1 cellular context compared by ENCODE assay signal in the genomic region with DNA sequence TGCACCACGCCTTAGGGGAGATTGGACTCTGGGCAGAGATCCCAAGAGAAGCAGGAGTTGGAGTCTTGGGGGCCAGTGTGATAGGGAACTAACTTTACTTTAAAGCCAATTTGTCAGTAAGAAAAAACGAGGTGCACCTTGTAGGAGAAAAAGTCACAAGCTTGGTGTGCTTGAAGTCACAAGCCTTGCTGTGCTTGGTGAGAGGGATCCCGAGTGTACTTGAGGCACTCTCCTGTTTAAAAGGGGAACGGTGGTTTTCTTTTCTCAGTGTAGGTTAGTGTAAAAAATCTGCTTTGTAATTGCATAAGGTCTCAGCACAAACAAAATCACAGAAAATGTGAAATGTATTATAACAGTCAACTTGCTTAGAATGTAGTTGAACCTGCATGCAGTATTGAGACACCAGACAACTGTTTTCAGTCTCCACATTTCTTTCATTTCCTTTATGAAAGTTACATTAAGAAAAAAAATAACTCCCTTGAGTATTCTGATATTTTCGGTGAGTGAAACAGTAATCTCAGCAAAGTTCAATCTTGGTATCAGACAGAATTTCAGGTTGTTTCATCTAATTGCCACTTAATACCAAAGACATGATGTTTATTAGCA.
A peak's percentile ranks its signal among the peaks of the same experiment; 100 is the strongest.
TF ChIP-seq lines count a peak whose summit lies in the region.

No MANE protein-coding gene starts in this region.

TF ChIP-seq in GM12878, 131 proteins besides CTCF, POLR2A, EP300 and RAD21 (continued from another document):
- TF ChIP-seq E2F4 (IDR thresholded peaks at IDR 0.05; ENCODE audit: low read depth, low read length), result no peak
- no peak; the same call in 1 of the 2 replicates for TF ChIP-seq MXI1 (IDR thresholded peaks at IDR 0.05; ENCODE audit: low read depth, low read length)
- no peak for TF ChIP-seq CEBPB (IDR thresholded peaks at IDR 0.05; ENCODE audit: borderline replicate concordance in 1 of 2, low read depth in 2 of 2, low read length in 2 of 2)
- peak; percentile 45 for TF ChIP-seq CUX1 (IDR thresholded peaks at IDR 0.05; ENCODE audit: insufficient replicate concordance, low read depth, low read length)
